In the genomic region with DNA sequence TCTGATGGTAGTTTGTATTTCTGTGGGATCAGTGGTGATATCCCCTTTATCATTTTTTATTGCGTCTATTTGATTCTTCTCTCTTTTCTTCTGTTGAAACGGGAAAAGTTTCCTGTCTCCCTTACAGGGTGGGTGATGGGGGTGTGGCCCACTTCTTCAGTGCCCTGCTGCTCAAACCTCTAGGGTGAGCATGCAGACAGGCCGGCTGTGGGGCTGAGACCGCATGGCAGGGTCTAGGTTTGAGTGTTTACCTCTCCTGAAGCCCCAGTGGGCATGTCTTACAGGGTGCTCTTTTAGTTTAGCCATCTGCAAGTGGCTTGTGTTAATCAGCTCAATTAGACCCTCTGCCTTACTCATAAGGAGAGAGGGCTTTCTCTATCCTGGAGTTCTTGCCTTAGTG, we compare ENCODE assay signal across 35 cellular contexts.
"Had no signal": no experiment of that assay in that cellular context is flagged by ENCODE, and none has a peak within 500 bp of the region (broad histone marks: within the 10 kb centered on the region; RNA-seq: fewer than 3 reads in every experiment).

No MANE protein-coding gene starts in this region.

- H3K9me3 ChIP-seq: MG63 had no signal

- H3K27me3 ChIP-seq: MG63 had no signal

- H3K27ac ChIP-seq: KMS-11 had no signal

- DNase-seq: Karpas-422, Kasumi-1, MG63, MM.1S, MV-4-11, NCI-H1048, NCI-H1092, NCI-H1092 treated with DMSO at 0.1 percent for 48 hours, NCI-H1105, NCI-H1105 treated with DMSO at 0.1 percent for 48 hours, NCI-H1417, NCI-H1417 treated with DMSO at 0.1 percent for 48 hours, NCI-H1436, NCI-H1436 treated with DMSO at 0.1 percent for 48 hours, NCI-H146, NCI-H1694, NCI-H1694 treated with DMSO at 0.1 percent for 48 hours, NCI-H187, NCI-H187 treated with DMSO at 0.1 percent for 48 hours, NCI-H1930, NCI-H2029, NCI-H2029 treated with DMSO at 0.1 percent for 48 hours, NCI-H2081, NCI-H2081 treated with DMSO at 0.1 percent for 48 hours, NCI-H2107, NCI-H2171, NCI-H2171 treated with DMSO at 0.1 percent for 48 hours, NCI-H2227 treated with DMSO at 0.1 percent for 48 hours, NCI-H226, NCI-H345, NCI-H446, NCI-H446 treated with DMSO at 0.1 percent for 48 hours, NCI-H510A, NCI-H510A treated with DMSO at 0.1 percent for 48 hours had no signal

- H3K4me3 ChIP-seq: MG63 had no signal

- H3K36me3 ChIP-seq: MG63 had no signal
